ENCODE assay signal across 8 cellular contexts in genomic region chr20:33731693-33732165, GRCh38. TPM values are rescaled to one million over a fixed set of nuclear protein-coding genes. Genes with fewer than 3 reads are reported as not detected.
DNase-seq lines count a peak whose midpoint lies in the region; ATAC-seq and TF ChIP-seq lines count a peak whose summit lies in the region.

Gene ZNF341, plus strand, starts transcription at chr20:33731996. Its CDS starts 26 bp downstream, at chr20:33732022.

- peak within 1 kb of the TSS; percentile 94 for H3K4me3 Mint-ChIP-seq in Caco-2 (ENCODE audit: unreplicated experiment)
- peak within 1 kb of the TSS; percentile 82 to 97 (median 90) for H3K4me3 Mint-ChIP-seq in naive thymus-derived CD4-positive, alpha-beta T cell
- peak within 1 kb of the TSS; percentile 82 for H3K4me3 Mint-ChIP-seq in stimulated activated effector memory CD8-positive, alpha-beta T cell treated with anti-CD3 and anti-CD28 coated beads, Interleukin-12 subunit alpha, Interleukin-12 subunit beta, amount 100 ng/mL, for 72 hours

- POLR2A ChIA-PET in Caco-2 (lab: Charles Lee): interaction anchor here (0.9 to 3.1 kb wide), 10 partner anchors 12 to 381 kb away, joined by 3 to 26 read pairs (median 7); partner anchors contain the start of genes ACTL10, CBFA2T2, CHMP4B and EIF2S2
- POLR2A ChIA-PET in naive thymus-derived CD4-positive, alpha-beta T cell (lab: Charles Lee): interaction anchor here (0.6 to 2.7 kb wide), 12 partner anchors 11 to 381 kb away, joined by 3 to 36 read pairs (median 7); partner anchors contain the start of genes ACTL10, C20orf144, CBFA2T2 and CHMP4B

- H3K4me1 Mint-ChIP-seq in Caco-2 (ENCODE audit: low read depth, unreplicated experiment): peaks cover 27% of the 10 kb centered on the region
- H3K4me1 Mint-ChIP-seq in naive thymus-derived CD4-positive, alpha-beta T cell: peaks cover 12 to 36% (median 20%) of the 10 kb centered on the region in 7 donors
- peaks cover 29% of the 10 kb centered on the region for H3K4me1 Mint-ChIP-seq in stimulated activated effector memory CD8-positive, alpha-beta T cell treated with anti-CD3 and anti-CD28 coated beads, Interleukin-12 subunit alpha, Interleukin-12 subunit beta, amount 100 ng/mL, for 72 hours

- no peaks in the 10 kb centered on the region for H3K36me3 ChIP-seq in Caco-2 (ENCODE audit: control insufficient read depth, insufficient read depth, low read length)
- no peaks in the 10 kb centered on the region for H3K36me3 ChIP-seq in naive thymus-derived CD4-positive, alpha-beta T cell (ENCODE audit: control insufficient read depth in 2 of 3, insufficient read depth in 3 of 3, low read length in 3 of 3)

- peaks cover 14% of the 10 kb centered on the region for H3K9me3 Mint-ChIP-seq in Caco-2 (ENCODE audit: unreplicated experiment)
- H3K9me3 Mint-ChIP-seq in naive thymus-derived CD4-positive, alpha-beta T cell: peaks cover 2 to 13% (median 4%) of the 10 kb centered on the region in 11 donors
- peaks cover 2% of the 10 kb centered on the region for H3K9me3 Mint-ChIP-seq in stimulated activated effector memory CD8-positive, alpha-beta T cell treated with anti-CD3 and anti-CD28 coated beads, Interleukin-12 subunit alpha, Interleukin-12 subunit beta, amount 100 ng/mL, for 72 hours

- DNase-seq in Caco-2 (peak in 1 of 2 experiments; percentile 97), HS-27A (ENCODE audit: low read depth) (peak; percentile 49), NOMO-1 (lab: John Stamatoyannopoulos, UW; ENCODE audit: unreplicated experiment in 2 of 2) (peak; percentile 86 to 94), epithelial cell of esophagus (ENCODE audit: low read depth) (peak; percentile 81)
- DNase-seq in activated CD8-positive, alpha-beta memory T cell treated with anti-CD3 and anti-CD28 coated beads, Interleukin-2, amount 50 U/mL, for 1 hour (ENCODE audit: extremely low read depth): peak; percentile 67
- peak in 7 of 9 donors; percentile 84 to 92 (median 88) for DNase-seq in naive thymus-derived CD4-positive, alpha-beta T cell
- DNase-seq in stimulated activated effector memory CD8-positive, alpha-beta T cell treated with anti-CD3 and anti-CD28 coated beads, Interleukin-12 subunit alpha, Interleukin-12 subunit beta, amount 100 ng/mL, for 72 hours (ENCODE audit: low spot score in 2 of 2): peak; percentile 88 to 92

- peak; percentile 96 to 99 for TF ChIP-seq CTCF in Caco-2 (IDR thresholded peaks at IDR 0.05; ENCODE audit: insufficient read depth in 1 of 2, low read depth in 1 of 2, low read length in 1 of 2, severe bottlenecking in 1 of 2, unreplicated experiment in 1 of 2)
- TF ChIP-seq CTCF in epithelial cell of esophagus (IDR thresholded peaks at IDR 0.05; ENCODE audit: insufficient read depth, low read depth, low read length, missing control alignments): peak; percentile 61

- peak; percentile 75 for ATAC-seq in GM21360 (IDR thresholded peaks at IDR 0.05; ENCODE audit: unreplicated experiment)
- peak; percentile 92 for ATAC-seq in naive thymus-derived CD4-positive, alpha-beta T cell
- peak; percentile 87 for ATAC-seq in stimulated activated effector memory CD8-positive, alpha-beta T cell treated with anti-CD3 and anti-CD28 coated beads, Interleukin-12 subunit alpha, Interleukin-12 subunit beta, amount 100 ng/mL, for 72 hours

- H3K27me3 Mint-ChIP-seq in Caco-2 (ENCODE audit: insufficient read depth, unreplicated experiment): no peaks in the 10 kb centered on the region
- H3K27me3 Mint-ChIP-seq in naive thymus-derived CD4-positive, alpha-beta T cell: peaks cover 0 to 3% (median 0%) of the 10 kb centered on the region in 5 donors

- peaks cover 16% of the 10 kb centered on the region for H3K9me3 ChIP-seq in Caco-2
- peaks cover 0 to 7% (median 0%) of the 10 kb centered on the region in 3 experiments for H3K9me3 ChIP-seq in naive thymus-derived CD4-positive, alpha-beta T cell (ENCODE audit: control insufficient read depth in 2 of 3, low read length in 3 of 3)

- peak within 1 kb of the TSS; percentile 88 for H3K27ac Mint-ChIP-seq in Caco-2 (ENCODE audit: unreplicated experiment)
- peak within 1 kb of the TSS; percentile 90 to 98 (median 97) for H3K27ac Mint-ChIP-seq in naive thymus-derived CD4-positive, alpha-beta T cell
- peak within 1 kb of the TSS; percentile 95 for H3K27ac Mint-ChIP-seq in stimulated activated effector memory CD8-positive, alpha-beta T cell treated with anti-CD3 and anti-CD28 coated beads, Interleukin-12 subunit alpha, Interleukin-12 subunit beta, amount 100 ng/mL, for 72 hours

- TSS peak; percentile 34 for BruUV-seq in Caco-2 (replicated peaks; lab: Mats Ljungman, UMichigan)

- peak within 1 kb of the TSS; percentile 75 for H3K27ac ChIP-seq in naive thymus-derived CD4-positive, alpha-beta T cell (ENCODE audit: low read depth, low read length)

- H3K4me3 ChIP-seq in Caco-2 (ENCODE audit: low read depth, low read length) (peak within 1 kb of the TSS; percentile 72), epithelial cell of esophagus (ENCODE audit: low read length) (peak within 1 kb of the TSS; percentile 58)
- H3K4me3 ChIP-seq in naive thymus-derived CD4-positive, alpha-beta T cell (ENCODE audit: low read length): peak within 1 kb of the TSS; percentile 84

- peaks cover 23% of the 10 kb centered on the region for H3K4me1 ChIP-seq in Caco-2
- H3K4me1 ChIP-seq in naive thymus-derived CD4-positive, alpha-beta T cell (ENCODE audit: control insufficient read depth in 2 of 2, insufficient read depth in 2 of 2, low read length in 2 of 2): peaks cover 3 to 18% of the 10 kb centered on the region in 2 donors

- intact Hi-C loops in Caco-2 (cut with micrococcal nuclease; ENCODE audit: unreplicated experiment): loop anchor here (1.0 to 5.0 kb wide), 8 partner anchors 11 to 289 kb away; partner anchors contain the start of genes ACTL10, CHMP4B, E2F1 and NECAB3
- intact Hi-C loops in naive thymus-derived CD4-positive, alpha-beta T cell (cut with micrococcal nuclease): loop anchor here (1.0 to 5.0 kb wide), 14 partner anchors 11 to 827 kb away; partner anchors contain the start of genes CHMP4B (in 2 of the 2), E2F1 (in 2 of the 2), EIF2S2 (in 2 of the 2) and PXMP4 (in 2 of the 2)

- no peaks in the 10 kb centered on the region for H3K27me3 ChIP-seq in Caco-2 (replicated peaks; ENCODE audit: control insufficient read depth, insufficient read depth, low read length)
- H3K27me3 ChIP-seq in naive thymus-derived CD4-positive, alpha-beta T cell (ENCODE audit: control insufficient read depth in 2 of 2, insufficient read depth in 2 of 2, low read length in 2 of 2): no peaks in the 10 kb centered on the region

- H3K36me3 Mint-ChIP-seq in Caco-2 (ENCODE audit: insufficient read depth, unreplicated experiment): peaks cover 28% of the 10 kb centered on the region
- H3K36me3 Mint-ChIP-seq in naive thymus-derived CD4-positive, alpha-beta T cell: peaks cover 2 to 14% (median 7%) of the 10 kb centered on the region in 5 donors
- peaks cover 11% of the 10 kb centered on the region for H3K36me3 Mint-ChIP-seq in stimulated activated effector memory CD8-positive, alpha-beta T cell treated with anti-CD3 and anti-CD28 coated beads, Interleukin-12 subunit alpha, Interleukin-12 subunit beta, amount 100 ng/mL, for 72 hours

- CTCF ChIA-PET in Caco-2 (lab: Charles Lee): interaction anchor here (0.6 to 3.5 kb wide), 12 partner anchors 8 to 381 kb away, joined by 3 to 39 read pairs (median 4); partner anchors contain the start of genes CHMP4B, EIF2S2 and PXMP4
- CTCF ChIA-PET in naive thymus-derived CD4-positive, alpha-beta T cell (lab: Charles Lee): interaction anchor here (0.9 to 1.3 kb wide), 3 partner anchors 52 to 127 kb away, joined by 3 read pairs; no protein-coding TSS in a partner anchor

RNA-seq across cellular contexts. Expression of gene ZNF341, which starts in this region (rescaled TPM):
- 2.9 and 4.6 TPM in 2 replicates for total RNA-seq in Caco-2 (2022)
- total RNA-seq in naive thymus-derived CD4-positive, alpha-beta T cell: 1 to 10 TPM; 3.5 to 6.1 (median 5.5) TPM
- polyA plus RNA-seq in naive thymus-derived CD4-positive, alpha-beta T cell: 1 to 10 TPM; 1.5 to 3.4 TPM
